In the genomic region with DNA sequence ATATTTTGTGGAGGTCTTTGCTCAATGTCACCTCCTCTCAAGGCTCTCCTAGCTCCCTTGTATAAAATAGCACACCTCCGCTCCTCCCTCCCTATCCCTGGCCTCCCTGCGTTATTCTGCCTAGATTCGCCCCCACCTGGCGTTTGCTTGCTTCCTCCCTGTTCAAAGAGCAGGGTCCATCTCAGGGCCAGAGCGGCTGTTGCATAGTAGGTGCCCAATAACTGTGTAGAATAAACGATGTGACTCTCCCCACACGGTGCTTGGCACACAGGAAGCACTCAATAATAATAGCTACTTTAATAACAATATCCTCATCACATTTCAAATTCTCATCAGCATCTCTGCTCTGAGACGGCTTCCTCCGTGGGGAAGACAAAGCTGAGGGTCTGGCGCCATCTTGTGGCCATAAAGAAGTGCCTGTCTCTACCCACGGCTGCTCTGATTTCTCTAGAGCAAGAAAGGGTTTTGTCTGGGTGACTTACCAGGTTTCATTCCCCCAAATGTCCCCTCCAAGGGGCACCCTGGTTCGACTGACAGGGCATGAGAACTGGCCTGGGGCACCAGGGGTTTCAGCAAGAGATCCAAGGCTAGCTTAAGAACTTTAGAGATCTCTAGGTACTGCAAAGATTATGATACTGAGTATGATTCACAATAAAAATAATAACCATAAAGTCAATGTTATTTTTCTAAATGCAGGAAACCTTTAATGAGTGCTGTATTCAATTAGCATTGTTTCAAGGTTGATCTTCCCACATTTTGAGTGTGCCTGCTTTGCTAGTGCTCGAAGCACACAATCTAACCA, we compare ENCODE assay signal across 9 cellular contexts. TPM values are rescaled to one million over a fixed set of nuclear protein-coding genes. Genes with fewer than 3 reads are reported as not detected.
DNase-seq lines count a peak whose midpoint lies in the region; ATAC-seq and TF ChIP-seq lines count a peak whose summit lies in the region.
"Had no signal": no experiment of that assay in that cellular context is flagged by ENCODE, and none has a peak within 500 bp of the region (broad histone marks: within the 10 kb centered on the region; RNA-seq: fewer than 3 reads in every experiment).

No MANE protein-coding gene starts in this region.

- peaks cover 10% of the 10 kb centered on the region for H3K4me1 Mint-ChIP-seq in Calu3 (ENCODE audit: low read depth, unreplicated experiment)
- H3K4me1 Mint-ChIP-seq in natural killer cell treated with Interleukin-12 subunit alpha and Interleukin-12 subunit beta and Interleukin-15 and Interleukin-18, amount 100 ng/mL, for 72 hours (ENCODE audit: low read depth in 2 of 2) = peaks cover 26 to 30% of the 10 kb centered on the region in 2 donors
- peaks cover 19 to 24% of the 10 kb centered on the region in 2 donors for H3K4me1 Mint-ChIP-seq in stimulated activated naive B cell treated with anti-CD40 and anti-IgM and Interleukin-4, amounts not matched to agents 10 μg/mL and 1 μg/mL and 100 μg/mL, for 72 hours

- H3K9me1 ChIP-seq in IMR-90 (ENCODE audit: insufficient read depth, low read length) = peaks cover 14% of the 10 kb centered on the region

- TF ChIP-seq POLR2A in IMR-90 (IDR thresholded peaks at IDR 0.05; ENCODE audit: low read depth, low read length) = peak; percentile 34; the same call in 1 of the 2 replicates
- TF ChIP-seq POLR2A in esophagus squamous epithelium (IDR thresholded peaks at IDR 0.05) = no peak

- no peaks in the 10 kb centered on the region for H3K9me3 ChIP-seq in IMR-90 (ENCODE audit: control insufficient read depth, insufficient read depth, low read length)
- H3K9me3 ChIP-seq in PC-3 (ENCODE audit: low read length) = no peaks in the 10 kb centered on the region
- no peaks in the 10 kb centered on the region for H3K9me3 ChIP-seq in esophagus squamous epithelium

- no peak overlapping the region for H3K23ac ChIP-seq in IMR-90 (ENCODE audit: low read depth, low read length)

- no peak overlapping the region for H3K56ac ChIP-seq in IMR-90 (ENCODE audit: extremely low read depth, insufficient read depth, low read length)

- no peaks in the 10 kb centered on the region for H3K9me2 ChIP-seq in PC-3 (replicated peaks; ENCODE audit: low read length)

- peak; percentile 75 for DNase-seq in Calu3
- peak; percentile 75 for DNase-seq in IMR-90
- DNase-seq in PC-3 = peak; percentile 80
- peak; percentile 68 for DNase-seq in activated T-cell treated with anti-CD3 and anti-CD28 coated beads for 4 hours
- no peak for DNase-seq in esophagus squamous epithelium (lab: John Stamatoyannopoulos, UW)
- DNase-seq in natural killer cell treated with Interleukin-12 subunit alpha and Interleukin-12 subunit beta and Interleukin-15 and Interleukin-18, amount 100 ng/mL, for 72 hours (ENCODE audit: low spot score) = peak; percentile 71
- peak; percentile 44 for DNase-seq in stimulated activated naive B cell treated with anti-CD40 and anti-IgM and Interleukin-4, amounts not matched to agents 10 μg/mL and 1 μg/mL and 100 μg/mL, for 72 hours

- TF ChIP-seq RAD21 in IMR-90 (IDR thresholded peaks at IDR 0.05; ENCODE audit: low read length) = peak; percentile 99

- no peak overlapping the region for H3K18ac ChIP-seq in IMR-90 (ENCODE audit: low read depth, low read length)

- no peak overlapping the region for H4K5ac ChIP-seq in IMR-90 (ENCODE audit: low read depth, low read length)

- no peak overlapping the region for H3K27ac ChIP-seq in IMR-90 (ENCODE audit: insufficient read depth, low read length)
- H3K27ac ChIP-seq in PC-3 (ENCODE audit: low read length) = no peak overlapping the region
- no peak overlapping the region for H3K27ac ChIP-seq in esophagus squamous epithelium

- CTCF ChIA-PET in Calu3 (lab: Charles Lee) = interaction anchor here (0.7 to 6.4 kb wide), 11 partner anchors 11 to 394 kb away, joined by 3 to 52 read pairs (median 8); partner anchors contain the start of gene CD276
- CTCF ChIA-PET in IMR-90 (lab: Yijun Ruan, JAX) = interaction anchor here (0.6 to 2.1 kb wide), 14 partner anchors 9 to 121 kb away, joined by 3 to 13 read pairs (median 3); partner anchors contain the start of gene NPTN
- CTCF ChIA-PET in PC-3 (lab: Charles Lee) = interaction anchor here (0.6 to 1.5 kb wide), 6 partner anchors 9 to 140 kb away, joined by 3 to 17 read pairs (median 5); no protein-coding TSS in a partner anchor

- no TSS peak for BruUV-seq in Calu3 (replicated peaks; lab: Mats Ljungman, UMichigan)
- BruUV-seq in IMR-90 (replicated peaks; lab: Mats Ljungman, UMichigan) = no TSS peak
- BruUV-seq in PC-3 (replicated peaks; lab: Mats Ljungman, UMichigan) = no TSS peak

- H2BK120ac ChIP-seq in IMR-90 (ENCODE audit: low read depth, low read length) = no peak overlapping the region

- no peak overlapping the region for H2BK5ac ChIP-seq in IMR-90 (ENCODE audit: low read depth, low read length, poor library complexity, severe bottlenecking)

- TF ChIP-seq CTCF in Calu3 (IDR thresholded peaks at IDR 0.05; ENCODE audit: unreplicated experiment) (peak; percentile 87), IMR-90 (conservative IDR thresholded peaks at IDR 0.05; ENCODE audit: low read depth, low read length) (peak; percentile 97), PC-3 (conservative IDR thresholded peaks at IDR 0.05; ENCODE audit: low read depth, low read length) (peak; percentile 97), esophagus squamous epithelium (IDR thresholded peaks at IDR 0.05) (peak; percentile 78 to 95 (median 92))

- H3K4me1 ChIP-seq in IMR-90 (ENCODE audit: control insufficient read depth, insufficient read depth, low read length) = peaks cover 10% of the 10 kb centered on the region
- H3K4me1 ChIP-seq in PC-3 (ENCODE audit: insufficient read depth, low read length) = peaks cover 23% of the 10 kb centered on the region
- H3K4me1 ChIP-seq in esophagus squamous epithelium = peaks cover 16 to 33% (median 22%) of the 10 kb centered on the region in 3 donors

- 72% methylated on average over 4 of the region's 13 CpGs; no CpG with 5 or more reads in 1 of the 2 experiments for WGBS in IMR-90 (ENCODE audit: extremely low coverage in 2 of 2, insufficient read length in 1 of 2), 2 experiments
- whole genome bisulfite sequencing in esophagus squamous epithelium, 2 donors = 32% methylated on average over 13 of the region's 13 CpGs

- H4K8ac ChIP-seq in IMR-90 (ENCODE audit: low read depth in 2 of 2, low read length in 2 of 2) = no peak overlapping the region

- no peaks in the 10 kb centered on the region for H3K9me3 Mint-ChIP-seq in Calu3 (ENCODE audit: low read depth, unreplicated experiment)
- H3K9me3 Mint-ChIP-seq in natural killer cell treated with Interleukin-12 subunit alpha and Interleukin-12 subunit beta and Interleukin-15 and Interleukin-18, amount 100 ng/mL, for 72 hours = no peaks in the 10 kb centered on the region
- no peaks in the 10 kb centered on the region for H3K9me3 Mint-ChIP-seq in stimulated activated naive B cell treated with anti-CD40 and anti-IgM and Interleukin-4, amounts not matched to agents 10 μg/mL and 1 μg/mL and 100 μg/mL, for 72 hours

- peaks cover 30 to 85% of the 10 kb centered on the region in 2 experiments for H3K79me1 ChIP-seq in IMR-90 (ENCODE audit: low read depth in 1 of 2, low read length in 2 of 2)

- no peaks in the 10 kb centered on the region for H3K27me3 Mint-ChIP-seq in Calu3 (ENCODE audit: unreplicated experiment)
- peaks cover 27 to 33% of the 10 kb centered on the region in 2 donors for H3K27me3 Mint-ChIP-seq in natural killer cell treated with Interleukin-12 subunit alpha and Interleukin-12 subunit beta and Interleukin-15 and Interleukin-18, amount 100 ng/mL, for 72 hours
- peaks cover 53 to 58% of the 10 kb centered on the region in 2 donors for H3K27me3 Mint-ChIP-seq in stimulated activated naive B cell treated with anti-CD40 and anti-IgM and Interleukin-4, amounts not matched to agents 10 μg/mL and 1 μg/mL and 100 μg/mL, for 72 hours

- H2BK15ac ChIP-seq in IMR-90 (ENCODE audit: low read depth, low read length) = no peak overlapping the region

- H3F3A ChIP-seq in PC-3 (ENCODE audit: low read length, unreplicated experiment) = no peaks in the 10 kb centered on the region

- peaks cover 83% of the 10 kb centered on the region for H4K20me1 ChIP-seq in IMR-90 (ENCODE audit: insufficient read depth, low read length)
- no peaks in the 10 kb centered on the region for H4K20me1 ChIP-seq in PC-3 (ENCODE audit: low read length)

- dilution Hi-C loops in IMR-90 (cut with HindIII; ENCODE audit: low sequenced_read_pairs, unreplicated experiment) = no loop called here

- no peak overlapping the region for H2BK20ac ChIP-seq in IMR-90 (ENCODE audit: low read depth, low read length)

- POLR2A ChIA-PET in IMR-90 (lab: Charles Lee; ENCODE audit: unreplicated experiment) = no interaction called here
- POLR2A ChIA-PET in PC-3 (lab: Charles Lee; ENCODE audit: unreplicated experiment) = no interaction called here

- no peak overlapping the region for H3K4me3 Mint-ChIP-seq in Calu3 (ENCODE audit: low read depth, unreplicated experiment)
- H3K4me3 Mint-ChIP-seq in natural killer cell treated with Interleukin-12 subunit alpha and Interleukin-12 subunit beta and Interleukin-15 and Interleukin-18, amount 100 ng/mL, for 72 hours = no peak overlapping the region
- H3K4me3 Mint-ChIP-seq in stimulated activated naive B cell treated with anti-CD40 and anti-IgM and Interleukin-4, amounts not matched to agents 10 μg/mL and 1 μg/mL and 100 μg/mL, for 72 hours = no peak overlapping the region

- in situ Hi-C loops in IMR-90 (cut with MboI; ENCODE audit: low sequenced_read_pairs) = loop anchor here (10.0 kb wide), 1 partner anchor 395 kb away; no protein-coding TSS in a partner anchor

- no peaks in the 10 kb centered on the region for H3K27me3 ChIP-seq in IMR-90 (ENCODE audit: control insufficient read depth, insufficient read depth, low read length)
- H3K27me3 ChIP-seq in PC-3 (ENCODE audit: low read length) = no peaks in the 10 kb centered on the region
- peaks cover 0 to 17% (median 0%) of the 10 kb centered on the region in 4 donors for H3K27me3 ChIP-seq in esophagus squamous epithelium

- no peak overlapping the region for H4K91ac ChIP-seq in IMR-90 (ENCODE audit: insufficient read depth, low read depth, low read length)

- no peak overlapping the region for H3K27ac Mint-ChIP-seq in Calu3 (ENCODE audit: unreplicated experiment)
- peak overlapping the region in 1 of 2 donors; percentile 62 for H3K27ac Mint-ChIP-seq in natural killer cell treated with Interleukin-12 subunit alpha and Interleukin-12 subunit beta and Interleukin-15 and Interleukin-18, amount 100 ng/mL, for 72 hours
- H3K27ac Mint-ChIP-seq in stimulated activated naive B cell treated with anti-CD40 and anti-IgM and Interleukin-4, amounts not matched to agents 10 μg/mL and 1 μg/mL and 100 μg/mL, for 72 hours = no peak overlapping the region

- H3K4me2 ChIP-seq in IMR-90 (ENCODE audit: low read depth, low read length) = no peak overlapping the region
- no peak overlapping the region for H3K4me2 ChIP-seq in PC-3 (ENCODE audit: low read length)

- no peaks in the 10 kb centered on the region for H3K36me3 Mint-ChIP-seq in Calu3 (ENCODE audit: insufficient read depth, unreplicated experiment)
- no peaks in the 10 kb centered on the region for H3K36me3 Mint-ChIP-seq in natural killer cell treated with Interleukin-12 subunit alpha and Interleukin-12 subunit beta and Interleukin-15 and Interleukin-18, amount 100 ng/mL, for 72 hours
- H3K36me3 Mint-ChIP-seq in stimulated activated naive B cell treated with anti-CD40 and anti-IgM and Interleukin-4, amounts not matched to agents 10 μg/mL and 1 μg/mL and 100 μg/mL, for 72 hours = no peaks in the 10 kb centered on the region

- no peak overlapping the region for H3K4ac ChIP-seq in IMR-90 (ENCODE audit: low read depth, low read length)

- intact Hi-C loops in Calu3 (cut with micrococcal nuclease; ENCODE audit: unreplicated experiment) = loop anchor here (1.0 to 2.0 kb wide), 4 partner anchors 23 to 393 kb away; no protein-coding TSS in a partner anchor
- intact Hi-C loops in IMR-90 (cut with micrococcal nuclease) = loop anchor here (2.0 to 5.0 kb wide), 4 partner anchors 23 to 418 kb away; no protein-coding TSS in a partner anchor
- intact Hi-C loops in PC-3 (cut with micrococcal nuclease) = loop anchor here (1.0 to 2.0 kb wide), 4 partner anchors 23 to 393 kb away; no protein-coding TSS in a partner anchor
- intact Hi-C loops in esophagus squamous epithelium (cut with DNase I) = no loop called here

- H2AFZ ChIP-seq in IMR-90 (replicated peaks; ENCODE audit: low read length, poor library complexity) (no peak overlapping the region), PC-3 (ENCODE audit: low read length) (no peak overlapping the region)

- no peak overlapping the region for H2AK9ac ChIP-seq in IMR-90 (replicated peaks; ENCODE audit: low read depth, low read length, poor library complexity)

- ATAC-seq in IMR-90 (ENCODE audit: low read depth) = peak; percentile 70
- ATAC-seq in PC-3 = peak; percentile 37
- ATAC-seq in natural killer cell treated with Interleukin-12 subunit alpha and Interleukin-12 subunit beta and Interleukin-15 and Interleukin-18, amount 100 ng/mL, for 72 hours = peak in 1 of 2 donors; percentile 60
- ATAC-seq in stimulated activated naive B cell treated with anti-CD40 and anti-IgM and Interleukin-4, amounts not matched to agents 10 μg/mL and 1 μg/mL and 100 μg/mL, for 72 hours (replicated peaks) = peak; percentile 76 to 78
- no peak for ATAC-seq in HG02610 (IDR thresholded peaks at IDR 0.05; ENCODE audit: unreplicated experiment)

- H3K36me3 ChIP-seq in IMR-90 (ENCODE audit: control insufficient read depth, insufficient read depth, low read length) = peaks cover 27% of the 10 kb centered on the region
- peaks cover 14% of the 10 kb centered on the region for H3K36me3 ChIP-seq in PC-3 (ENCODE audit: low read depth, low read length)
- peaks cover 0 to 25% (median 3%) of the 10 kb centered on the region in 3 donors for H3K36me3 ChIP-seq in esophagus squamous epithelium

- H3K14ac ChIP-seq in IMR-90 (replicated peaks; ENCODE audit: low read depth, low read length) = no peak overlapping the region

- no peak overlapping the region for H2AK5ac ChIP-seq in IMR-90 (ENCODE audit: low read depth, low read length)

- no peak overlapping the region for H3K4me3 ChIP-seq in IMR-90 (ENCODE audit: insufficient read depth, low read depth, low read length)
- H3K4me3 ChIP-seq in PC-3 (ENCODE audit: low read length) = no peak overlapping the region
- no peak overlapping the region for H3K4me3 ChIP-seq in esophagus squamous epithelium

- H3K9ac ChIP-seq in IMR-90 (ENCODE audit: low read depth, low read length) = no peak overlapping the region
- no peak overlapping the region for H3K9ac ChIP-seq in PC-3 (ENCODE audit: low read length)

- H3K79me2 ChIP-seq in PC-3 (ENCODE audit: low read length) = peaks cover 31% of the 10 kb centered on the region

RNA-seq across cellular contexts. Expression of gene CD276, which starts 16.1 kb away (rescaled TPM):
- total RNA-seq in Calu3 (2022) (83.7 and 84.6 TPM in 2 replicates), IMR-90 (2012; rRNA removed) (30.8 and 37.5 TPM in 2 replicates), PC-3 (2014; rRNA removed) (85.3 and 85.6 TPM in 2 replicates), esophagus squamous epithelium (10 to 100 TPM; 12.9 to 21.9 (median 19.1) TPM)
- 149 and 150 TPM in 2 replicates for polyA plus RNA-seq in IMR-90 (2012; rRNA removed)
- 58.7 and 100 TPM in 2 replicates for polyA plus RNA-seq in IMR-90 (2012; cell fraction: cytosol; rRNA removed)
- 95.5 and 121 TPM in 2 replicates for polyA plus RNA-seq in IMR-90 (2012; cell fraction: nucleus; rRNA removed; ENCODE audit: low replicate concordance)
- 1 to 10 TPM in 1 of 2 donors, under 1 TPM in 1; 0.90 to 2.0 TPM for total RNA-seq in natural killer cell treated with Interleukin-12 subunit alpha and Interleukin-12 subunit beta and Interleukin-15 and Interleukin-18, amount 100 ng/mL, for 72 hours

RNA-seq across cellular contexts. Expression of gene INSYN1, which starts 52.9 kb away (rescaled TPM):
- not detected in 2 replicates for total RNA-seq in Calu3 (2022)
- under 0.01 and 0.18 TPM in 2 replicates for total RNA-seq in IMR-90 (2012; rRNA removed)
- 0.34 and 0.49 TPM in 2 replicates for polyA plus RNA-seq in IMR-90 (2012; rRNA removed)
- 0.34 and 0.42 TPM in 2 replicates for polyA plus RNA-seq in IMR-90 (2012; cell fraction: cytosol; rRNA removed)
- 0.50 and 0.52 TPM in 2 replicates for polyA plus RNA-seq in IMR-90 (2012; cell fraction: nucleus; rRNA removed; ENCODE audit: low replicate concordance)
- not detected in 2 replicates for total RNA-seq in PC-3 (2014; rRNA removed)
- 10 to 100 TPM in 2 of 4 donors, 1 to 10 TPM in 1, under 1 TPM in 1; 0.38 to 20.9 (median 9.3) TPM for total RNA-seq in esophagus squamous epithelium
- total RNA-seq in natural killer cell treated with Interleukin-12 subunit alpha and Interleukin-12 subunit beta and Interleukin-15 and Interleukin-18, amount 100 ng/mL, for 72 hours = not detected
- total RNA-seq: T-helper 2 cell treated with Interferon-gamma antibody and Interleukin-4, amounts not matched to agents 100 ng/mL and 5 ng/mL, for 36 hours had no signal

Comparison
In these comparisons a context has a peak if more than half of its experiments do, and no peak if none do; other contexts are left out.
1. RNA of gene CD276, which starts 16.1 kb away (total RNA-seq): 85.3 to 85.6 TPM in PC-3, 83.7 to 84.6 TPM in Calu3, 30.8 to 37.5 TPM in IMR-90 and 12.9 to 21.9 TPM in esophagus squamous epithelium; 0.90 to 2.0 TPM in natural killer cell treated with Interleukin-12 subunit alpha and Interleukin-12 subunit beta and Interleukin-15 and Interleukin-18, amount 100 ng/mL, for 72 hours; every median in the first group is over 4 times any median in the second.
2. Peak in every context shown above with its lines, with median percentiles within 50 percentile points of each other: CTCF ChIP-seq.